Comparison of ENCODE assay signal across 23 cellular contexts in genomic region chr15:69734699-69735098, GRCh38.
DNase-seq lines count a peak whose midpoint lies in the region; TF ChIP-seq lines count a peak whose summit lies in the region.
"Had no signal": no experiment of that assay in that cellular context is flagged by ENCODE, and none has a peak within 500 bp of the region (broad histone marks: within the 10 kb centered on the region; RNA-seq: fewer than 3 reads in every experiment).

No MANE protein-coding gene starts in this region.

- TF ChIP-seq CTCF in fibroblast of the aortic adventitia (IDR thresholded peaks at IDR 0.05; ENCODE audit: insufficient read depth, low read length) (no peak), suprapubic skin (IDR thresholded peaks at IDR 0.05) (no peak)

- 63% methylated on average over 5 of the region's 5 CpGs for WGBS in suprapubic skin

- no peaks in the 10 kb centered on the region for H3K9me3 ChIP-seq in suprapubic skin
- H3K9me3 ChIP-seq: Caco-2, HAP-1 had no signal

- peaks cover 6% of the 10 kb centered on the region for H3K4me1 ChIP-seq in suprapubic skin
- H3K4me1 ChIP-seq: Caco-2, HAP-1 had no signal

- H3K4me3 ChIP-seq in fibroblast of the aortic adventitia (ENCODE audit: low read depth, low read length) (no peak overlapping the region), suprapubic skin (no peak overlapping the region)
- H3K4me3 ChIP-seq: BLaER1 treated with 17β-estradiol and CSF1 and Interleukin-3, amounts not matched to agents 10 nM and 100 nM; HAP-1; hepatocyte had no signal

- no peak for TF ChIP-seq EP300 in suprapubic skin (IDR thresholded peaks at IDR 0.05)

- no peaks in the 10 kb centered on the region for H3K27me3 ChIP-seq in suprapubic skin

- H3K36me3 ChIP-seq in suprapubic skin = no peaks in the 10 kb centered on the region
- H3K36me3 ChIP-seq: BLaER1 treated with 17β-estradiol and CSF1 and Interleukin-3, amounts not matched to agents 10 nM and 100 nM; HAP-1 had no signal

- DNase-seq in NCI-H1105 treated with DMSO at 0.1 percent for 48 hours (lab: John Stamatoyannopoulos, UW) (peak; percentile 22), NCI-H1105 (lab: John Stamatoyannopoulos, UW) (no peak), NCI-H69 (lab: John Stamatoyannopoulos, UW) (peak; percentile 57), fibroblast of the aortic adventitia (ENCODE audit: low read depth) (peak; percentile 12), suprapubic skin (ENCODE audit: low spot score in 2 of 2) (no peak), caudate nucleus (lab: John Stamatoyannopoulos, UW) (no peak), NCI-H2196 treated with DMSO at 0.1 percent for 48 hours (lab: John Stamatoyannopoulos, UW; ENCODE audit: unreplicated experiment) (no peak)
- DNase-seq in stimulated activated CD4-positive, alpha-beta T cell treated with anti-CD3 and anti-CD28 coated beads, Interleukin-4, amount 100 ng/mL, for 4 hours = no peak
- DNase-seq: activated CD8-positive, alpha-beta T cell treated with anti-CD3 and anti-CD28 coated beads, Interleukin-2, amount 10 ng/mL, durations not matched to agents 7 days and 5 days; activated T-cell treated with anti-CD3 and anti-CD28 coated beads, Interleukin-2, amount 50 U/mL, for 24 hours; amniotic stem cell; Caco-2; EL; foreskin melanocyte; left ventricle myocardium superior; NCI-H2171; NCI-H526; stimulated activated CD4-positive, alpha-beta T cell treated with anti-CD3 and anti-CD28 coated beads, Interleukin-2, amount 100 ng/mL, for 48 hours; stimulated activated naive CD4-positive, alpha-beta T cell treated with Interleukin-2 at 50 U/mL for 16 hours; SW 1271 had no signal

- H3K27ac ChIP-seq in suprapubic skin = peak overlapping the region; percentile 16
- no peak overlapping the region for H3K27ac ChIP-seq in caudate nucleus (ENCODE audit: low read depth, low read length)
- H3K27ac ChIP-seq: BLaER1 treated with 17β-estradiol and CSF1 and Interleukin-3, amounts not matched to agents 10 nM and 100 nM; hepatocyte had no signal

- TF ChIP-seq POLR2A in suprapubic skin (IDR thresholded peaks at IDR 0.05) = no peak

Comparison
In these comparisons a context has a peak if more than half of its experiments do, and no peak if none do; other contexts are left out.
1. DNase-seq: peak in NCI-H1105 treated with DMSO at 0.1 percent for 48 hours (single experiment), NCI-H69 (single experiment) and fibroblast of the aortic adventitia (single experiment); none in NCI-H1105 (single experiment), suprapubic skin (0 of 2), caudate nucleus (0 of 61), stimulated activated CD4-positive, alpha-beta T cell treated with anti-CD3 and anti-CD28 coated beads, Interleukin-4, amount 100 ng/mL, for 4 hours (0 of 2) and NCI-H2196 treated with DMSO at 0.1 percent for 48 hours (single experiment).